In genomic region chr5:113804264-113804663, GRCh38 we compare ENCODE assay signal across 33 cellular contexts.
DNase-seq lines count a peak whose midpoint lies in the region; ATAC-seq and TF ChIP-seq lines count a peak whose summit lies in the region.
"Had no signal": no experiment of that assay in that cellular context is flagged by ENCODE, and none has a peak within 500 bp of the region (broad histone marks: within the 10 kb centered on the region; RNA-seq: fewer than 3 reads in every experiment).

No MANE protein-coding gene starts in this region.

- peaks cover 9% of the 10 kb centered on the region for H3K4me1 Mint-ChIP-seq in MCF 10A (ENCODE audit: insufficient read depth, unreplicated experiment)
- H3K4me1 Mint-ChIP-seq: B cell; natural killer cell; stimulated activated naive CD8-positive, alpha-beta T cell treated with anti-CD3 and anti-CD28 coated beads, Interleukin-15, amount 100 ng/mL, for 72 hours had no signal

- no peaks in the 10 kb centered on the region for H3K9me3 ChIP-seq in breast epithelium
- no peaks in the 10 kb centered on the region for H3K9me3 ChIP-seq in PC-3 (ENCODE audit: low read length)
- H3K9me3 ChIP-seq: heart left ventricle, lower lobe of right lung, mucosa of descending colon, psoas muscle, thoracic aorta had no signal

- POLR2A ChIA-PET in MCF 10A (lab: Yijun Ruan, JAX) (no interaction called here), PC-3 (lab: Charles Lee; ENCODE audit: unreplicated experiment) (no interaction called here)

- H3F3A ChIP-seq in PC-3 (ENCODE audit: low read length, unreplicated experiment) = no peaks in the 10 kb centered on the region

- peaks cover 0 to 4% of the 10 kb centered on the region in 2 donors for H3K27me3 ChIP-seq in breast epithelium
- H3K27me3 ChIP-seq in PC-3 (ENCODE audit: low read length) = peaks cover 16% of the 10 kb centered on the region; the same call in 1 of the 2 replicates
- H3K27me3 ChIP-seq: heart left ventricle had no signal

- H3K9me3 Mint-ChIP-seq in MCF 10A (ENCODE audit: unreplicated experiment) = no peaks in the 10 kb centered on the region
- H3K9me3 Mint-ChIP-seq: GM23338 had no signal

- no peaks in the 10 kb centered on the region for H4K20me1 ChIP-seq in PC-3 (ENCODE audit: low read length)

- TF ChIP-seq POLR2A in breast epithelium (IDR thresholded peaks at IDR 0.05) = no peak

- intact Hi-C loops in MCF 10A (cut with micrococcal nuclease) = no loop called here
- intact Hi-C loops in breast epithelium (cut with DNase I; ENCODE audit: low total_unique reads) = no loop called here
- intact Hi-C loops in PC-3 (cut with micrococcal nuclease) = no loop called here

- H3K36me3 Mint-ChIP-seq in MCF 10A (ENCODE audit: insufficient read depth, unreplicated experiment) = no peaks in the 10 kb centered on the region
- H3K36me3 Mint-ChIP-seq: CD4-positive, alpha-beta memory T cell; natural killer cell had no signal

- no peaks in the 10 kb centered on the region for H3K79me2 ChIP-seq in PC-3 (ENCODE audit: low read length)

- DNase-seq in MCF 10A (ENCODE audit: unreplicated experiment) (peak; percentile 35), breast epithelium (ENCODE audit: low spot score in 2 of 2) (no peak), PC-3 (peak; percentile 8), epithelial cell of prostate (ENCODE audit: low read depth, low spot score) (peak; percentile 3), nucleus accumbens (lab: John Stamatoyannopoulos, UW) (no peak), NCI-H748 (lab: John Stamatoyannopoulos, UW; ENCODE audit: unreplicated experiment) (no peak)
- no peak for DNase-seq in activated effector memory CD4-positive, alpha-beta T cell treated with Interleukin-2 at 50 U/mL for 16 hours
- DNase-seq: activated T-cell treated with anti-CD3 and anti-CD28 coated beads, Interleukin-2, amount 50 U/mL, for 24 hours; caudate nucleus; CD4-positive, alpha-beta memory T cell; effector CD8-positive, alpha-beta T cell; foreskin melanocyte; heart left ventricle; Karpas-422; lower lobe of right lung; mucosa of descending colon; MV-4-11; natural killer cell; NCI-H1436; NCI-H2081 treated with DMSO at 0.1 percent for 48 hours; NCI-H774; occipital lobe; psoas muscle; stimulated activated naive CD8-positive, alpha-beta T cell treated with anti-CD3 and anti-CD28 coated beads, Interleukin-15, amount 100 ng/mL, for 72 hours; T-helper 1 cell had no signal

- H3K9me2 ChIP-seq in PC-3 (replicated peaks; ENCODE audit: low read length) = no peaks in the 10 kb centered on the region

- CTCF ChIA-PET in MCF 10A (lab: Yijun Ruan, JAX) = interaction anchor here (0.5 to 1.3 kb wide), 3 partner anchors 125 to 651 kb away, joined by 3 to 5 read pairs (median 3); no protein-coding TSS in a partner anchor
- CTCF ChIA-PET in PC-3 (lab: Charles Lee) = no interaction called here

- H3K4me3 Mint-ChIP-seq in MCF 10A (ENCODE audit: unreplicated experiment) = no peak overlapping the region
- H3K4me3 Mint-ChIP-seq: activated T-cell treated with anti-CD3 and anti-CD28 coated beads, Interleukin-2, amount 50 U/mL, for 24 hours; B cell; CD4-positive, alpha-beta memory T cell; GM23338; natural killer cell; stimulated activated naive CD8-positive, alpha-beta T cell treated with anti-CD3 and anti-CD28 coated beads, Interleukin-15, amount 100 ng/mL, for 72 hours had no signal

- BruUV-seq in MCF 10A (replicated peaks; lab: Mats Ljungman, UMichigan) (no TSS peak), PC-3 (replicated peaks; lab: Mats Ljungman, UMichigan) (no TSS peak)

- H3K36me3 ChIP-seq in breast epithelium (no peaks in the 10 kb centered on the region), PC-3 (ENCODE audit: low read depth, low read length) (no peaks in the 10 kb centered on the region)
- H3K36me3 ChIP-seq: heart left ventricle, lower lobe of right lung, thoracic aorta had no signal

- H2AFZ ChIP-seq in PC-3 (ENCODE audit: low read length) = no peak overlapping the region
- H2AFZ ChIP-seq: GM23338 had no signal

- H3K27ac Mint-ChIP-seq in MCF 10A (ENCODE audit: low read depth, unreplicated experiment) = no peak overlapping the region
- H3K27ac Mint-ChIP-seq: activated T-cell treated with anti-CD3 and anti-CD28 coated beads, Interleukin-2, amount 50 U/mL, for 24 hours; B cell; CD4-positive, alpha-beta memory T cell; GM23338; natural killer cell; stimulated activated naive CD8-positive, alpha-beta T cell treated with anti-CD3 and anti-CD28 coated beads, Interleukin-15, amount 100 ng/mL, for 72 hours had no signal

- H3K27ac ChIP-seq in breast epithelium = no peak overlapping the region
- no peak overlapping the region for H3K27ac ChIP-seq in PC-3 (ENCODE audit: low read length)
- no peak overlapping the region for H3K27ac ChIP-seq in epithelial cell of prostate
- H3K27ac ChIP-seq: coronary artery, heart left ventricle, lower lobe of right lung, psoas muscle, SK-N-MC, thoracic aorta had no signal

- H3K9ac ChIP-seq in PC-3 (ENCODE audit: low read length) = no peak overlapping the region

- H3K27me3 Mint-ChIP-seq in MCF 10A (ENCODE audit: insufficient read depth, unreplicated experiment) = peaks cover 33% of the 10 kb centered on the region
- H3K27me3 Mint-ChIP-seq: activated T-cell treated with anti-CD3 and anti-CD28 coated beads, Interleukin-2, amount 50 U/mL, for 24 hours; B cell; CD4-positive, alpha-beta memory T cell; stimulated activated naive CD8-positive, alpha-beta T cell treated with anti-CD3 and anti-CD28 coated beads, Interleukin-15, amount 100 ng/mL, for 72 hours had no signal

- ATAC-seq in PC-3 = no peak
- no peak for ATAC-seq in HG03108 (IDR thresholded peaks at IDR 0.05; ENCODE audit: unreplicated experiment)
- ATAC-seq: heart left ventricle; HepG2; lower lobe of right lung; mucosa of descending colon; natural killer cell; psoas muscle; sciatic nerve; stimulated activated naive CD8-positive, alpha-beta T cell treated with anti-CD3 and anti-CD28 coated beads, Interleukin-15, amount 100 ng/mL, for 72 hours had no signal

- no peak for TF ChIP-seq CTCF in MCF 10A (IDR thresholded peaks at IDR 0.05; ENCODE audit: unreplicated experiment)
- no peak for TF ChIP-seq CTCF in breast epithelium (IDR thresholded peaks at IDR 0.05)
- 0 out of 2 replicates have a peak, but pooled peaks have one; percentile 16 for TF ChIP-seq CTCF in PC-3 (conservative IDR thresholded peaks at IDR 0.05; ENCODE audit: low read depth, low read length)

- H3K4me1 ChIP-seq in breast epithelium = peaks cover 0 to 6% of the 10 kb centered on the region in 2 donors
- H3K4me1 ChIP-seq in PC-3 (ENCODE audit: insufficient read depth, low read length) = no peaks in the 10 kb centered on the region
- H3K4me1 ChIP-seq: psoas muscle had no signal

- no peak overlapping the region for H3K4me2 ChIP-seq in PC-3 (ENCODE audit: low read length)
- H3K4me2 ChIP-seq: GM23338 had no signal

- no peak overlapping the region for H3K4me3 ChIP-seq in breast epithelium
- no peak overlapping the region for H3K4me3 ChIP-seq in PC-3 (ENCODE audit: low read length)
- H3K4me3 ChIP-seq: coronary artery, GM23338, heart left ventricle, lower lobe of right lung, mucosa of descending colon, psoas muscle, SK-N-MC, thoracic aorta had no signal

Comparison
In these comparisons a context has a peak if more than half of its experiments do, and no peak if none do; other contexts are left out.
1. DNase-seq: peak in MCF 10A (single experiment), PC-3 (single experiment) and epithelial cell of prostate (single experiment); none in breast epithelium (0 of 2), activated effector memory CD4-positive, alpha-beta T cell treated with Interleukin-2 at 50 U/mL for 16 hours (single experiment), nucleus accumbens (0 of 56) and NCI-H748 (single experiment).